ENCODE assay signal across 11 cellular contexts in the genomic region with DNA sequence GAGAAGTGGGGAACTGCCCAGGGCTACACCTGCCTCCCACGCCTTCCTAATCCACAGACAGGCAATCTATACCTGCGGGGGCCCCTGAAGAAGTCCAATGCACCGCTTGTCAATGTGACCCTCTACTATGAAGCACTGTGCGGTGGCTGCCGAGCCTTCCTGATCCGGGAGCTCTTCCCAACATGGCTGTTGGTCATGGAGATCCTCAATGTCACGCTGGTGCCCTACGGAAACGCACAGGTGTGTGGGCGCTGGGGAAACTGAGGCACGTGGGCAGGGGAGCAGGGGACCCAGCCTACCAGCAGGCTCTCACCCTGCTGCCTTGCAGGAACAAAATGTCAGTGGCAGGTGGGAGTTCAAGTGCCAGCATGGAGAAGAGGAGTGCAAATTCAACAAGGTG. TPM values are rescaled to one million over a fixed set of nuclear protein-coding genes. Genes with fewer than 3 reads are reported as not detected.
DNase-seq lines count a peak whose midpoint lies in the region; ATAC-seq, FAIRE-seq and TF ChIP-seq lines count a peak whose summit lies in the region.
"Had no signal": no experiment of that assay in that cellular context is flagged by ENCODE, and none has a peak within 500 bp of the region (broad histone marks: within the 10 kb centered on the region; RNA-seq: fewer than 3 reads in every experiment).

No MANE protein-coding gene starts in this region.

- BruUV-seq in GM12878 (replicated peaks; lab: Mats Ljungman, UMichigan): no TSS peak

- H3K27me3 Mint-ChIP-seq in CD4-positive, alpha-beta T cell: no peaks in the 10 kb centered on the region
- no peaks in the 10 kb centered on the region for H3K27me3 Mint-ChIP-seq in naive B cell

- no peak for FAIRE-seq in GM12878 (lab: Jason Lieb, UNC)

- peak overlapping the region; percentile 83 for H3K9ac ChIP-seq in GM12878 (ENCODE audit: control insufficient read depth, insufficient read depth, low read length)

- TF ChIP-seq CTCF in CD4-positive, alpha-beta T cell (IDR thresholded peaks at IDR 0.05): no peak
- TF ChIP-seq CTCF in HL-60 (IDR thresholded peaks at IDR 0.05; ENCODE audit: insufficient read depth, low read length) (no peak), GM12878 (IDR thresholded peaks at IDR 0.05 in 2 of 3, conservative IDR thresholded peaks at IDR 0.05 in 1 of 3; ENCODE audit: control insufficient read depth in 2 of 3, extremely low read depth in 1 of 3, insufficient read depth in 1 of 3, low read depth in 3 of 3, low read length in 3 of 3) (no peak)

- peaks cover 17 to 19% of the 10 kb centered on the region in 2 experiments; a peak in 3 of 4 replicates for H3K36me3 ChIP-seq in GM12878 (ENCODE audit: control insufficient read depth in 2 of 2, insufficient read depth in 2 of 2, low read length in 1 of 2)

- H3K27ac ChIP-seq in CD4-positive, alpha-beta T cell (ENCODE audit: low read depth, low read length): no peak overlapping the region
- H3K27ac ChIP-seq in HL-60 (replicated peaks): no peak overlapping the region
- peak overlapping the region; percentile 79 for H3K27ac ChIP-seq in GM12878 (ENCODE audit: control insufficient read depth, insufficient read depth)

- H3K36me3 Mint-ChIP-seq in CD4-positive, alpha-beta T cell (ENCODE audit: low read depth): peaks cover 4% of the 10 kb centered on the region
- H3K36me3 Mint-ChIP-seq in naive B cell: peaks cover 4 to 16% of the 10 kb centered on the region in 2 donors

- peak overlapping the region; percentile 58 for H3K4me3 Mint-ChIP-seq in CD4-positive, alpha-beta T cell
- peak overlapping the region; percentile 93 to 99 (median 96) for H3K4me3 Mint-ChIP-seq in naive B cell

- H2AFZ ChIP-seq in GM12878 (ENCODE audit: control insufficient read depth, low read depth, low read length): no peak overlapping the region

- no peaks in the 10 kb centered on the region for H3K9me3 Mint-ChIP-seq in CD4-positive, alpha-beta T cell
- no peaks in the 10 kb centered on the region for H3K9me3 Mint-ChIP-seq in naive B cell
- H3K9me3 Mint-ChIP-seq: nephron had no signal

- H3K9me3 ChIP-seq in CD4-positive, alpha-beta T cell (ENCODE audit: control insufficient read depth, low read length): no peaks in the 10 kb centered on the region
- H3K9me3 ChIP-seq in GM12878 (replicated peaks; ENCODE audit: control insufficient read depth, insufficient read depth, low read length): no peaks in the 10 kb centered on the region; the same call in 2 of the 3 replicates

- peak; percentile 16; the same call in 1 of the 2 replicates for TF ChIP-seq POLR2A in GM12878 (IDR thresholded peaks at IDR 0.05; ENCODE audit: low read depth, low read length)

- H3K79me2 ChIP-seq in GM12878 (ENCODE audit: control insufficient read depth, insufficient read depth, low read length): peaks cover 30% of the 10 kb centered on the region

- H3K4me1 Mint-ChIP-seq in CD4-positive, alpha-beta T cell (ENCODE audit: low read depth): peaks cover 13% of the 10 kb centered on the region
- peaks cover 54 to 89% (median 82%) of the 10 kb centered on the region in 3 donors for H3K4me1 Mint-ChIP-seq in naive B cell
- H3K4me1 Mint-ChIP-seq: nephron had no signal

- SMC1A ChIA-PET in GM12878 (lab: Charles Lee; ENCODE audit: uncharacterized antibody, unreplicated experiment): interaction anchor here (0.9 to 3.4 kb wide), 8 partner anchors 9 to 288 kb away, joined by 3 to 14 read pairs (median 4); partner anchors contain the start of genes MPV17L2 and RAB3A

- peak overlapping the region; percentile 100 for H3K4me2 ChIP-seq in GM12878 (ENCODE audit: control insufficient read depth, insufficient read depth)

- no peak for TF ChIP-seq RAD21 in GM12878 (IDR thresholded peaks at IDR 0.05; ENCODE audit: insufficient read depth, low read depth, low read length)

- no peak for TF ChIP-seq EP300 in GM12878 (IDR thresholded peaks at IDR 0.05; ENCODE audit: borderline replicate concordance in 1 of 2, control insufficient read depth in 1 of 2, low read depth in 2 of 2, low read length in 2 of 2)

- ATAC-seq in CD4-positive, alpha-beta T cell (ENCODE audit: poor library complexity): no peak
- ATAC-seq in GM12878 (no peak), naive B cell (ENCODE audit: low read depth in 2 of 2) (no peak), HG02623 (IDR thresholded peaks at IDR 0.05; ENCODE audit: unreplicated experiment) (no peak)

- H3K27me3 ChIP-seq in CD4-positive, alpha-beta T cell (ENCODE audit: control insufficient read depth, insufficient read depth, low read length): no peaks in the 10 kb centered on the region
- H3K27me3 ChIP-seq in HL-60 (ENCODE audit: insufficient read depth, poor library complexity, severe bottlenecking) (no peaks in the 10 kb centered on the region), GM12878 (replicated peaks in 1 of 2; ENCODE audit: control insufficient read depth in 2 of 2, insufficient read depth in 2 of 2, low read length in 1 of 2) (no peaks in the 10 kb centered on the region)

- in situ Hi-C loops in GM12878 (cut with MboI): no loop called here
- in situ Hi-C loops in KBM-7 (cut with MboI; ENCODE audit: low pct_unique_long_range_greater_than_20kb, low sequenced_read_pairs): no loop called here

- RAD21 ChIA-PET in GM12878 (lab: Charles Lee; ENCODE audit: unreplicated experiment): interaction anchor here (0.5 to 4.5 kb wide), 7 partner anchors 10 to 62 kb away, joined by 3 to 15 read pairs (median 4); partner anchors contain the start of gene RAB3A

- under 1% methylated on average over 11 of the region's 11 CpGs for WGBS in GM12878 (ENCODE audit: insufficient coverage, insufficient replicate concordance, low lambda C conversion rate, missing lambda C conversion rate)

- H3K4me1 ChIP-seq in GM12878 (ENCODE audit: control insufficient read depth, insufficient read depth, low read length): peaks cover 47% of the 10 kb centered on the region

- no peaks in the 10 kb centered on the region for H4K20me1 ChIP-seq in GM12878 (ENCODE audit: control insufficient read depth, insufficient read depth)

- no peak for DNase-seq in CD4-positive, alpha-beta T cell
- DNase-seq in HL-60 (ENCODE audit: low read depth in 1 of 2, low spot score in 1 of 2) (no peak), GM12878 (ENCODE audit: low read depth, low spot score) (no peak), naive B cell (no peak), KBM-7 (no peak), NCI-H82 (lab: John Stamatoyannopoulos, UW) (no peak)
- no peak for DNase-seq in stimulated activated CD4-positive, alpha-beta T cell treated with anti-CD3 and anti-CD28 coated beads, Interleukin-2, amount 100 ng/mL, for 24 hours
- DNase-seq: activated gamma-delta T cell, NCI-H526 treated with DMSO at 0.1 percent for 48 hours had no signal

- POLR2A ChIA-PET in CD4-positive, alpha-beta T cell (lab: Charles Lee): interaction anchor here (1.2 to 1.6 kb wide), 3 partner anchors 17 to 106 kb away, joined by 3 to 14 read pairs (median 5); partner anchors contain the start of genes JUND and MPV17L2
- POLR2A ChIA-PET in GM12878 (lab: Charles Lee): interaction anchor here (1.2 to 4.2 kb wide), 7 partner anchors 12 to 199 kb away, joined by 3 to 31 read pairs (median 4); partner anchors contain the start of genes MPV17L2, PIK3R2 and RAB3A

- intact Hi-C loops in CD4-positive, alpha-beta T cell (cut with DNase I, micrococcal nuclease): no loop called here
- intact Hi-C loops in GM12878 (cut with micrococcal nuclease; ENCODE audit: unreplicated experiment): loop anchor here (5.0 kb wide), 2 partner anchors 78 to 228 kb away; partner anchors contain the start of gene MAST3

- peak overlapping the region; percentile 78 for H3K4me3 ChIP-seq in HL-60 (replicated peaks; ENCODE audit: insufficient read depth, low read length)
- peak overlapping the region; percentile 94 for H3K4me3 ChIP-seq in GM12878

- H3K27ac Mint-ChIP-seq in CD4-positive, alpha-beta T cell: no peak overlapping the region
- peak overlapping the region in 3 of 6 donors; percentile 65 to 100 (median 99) for H3K27ac Mint-ChIP-seq in naive B cell
- H3K27ac Mint-ChIP-seq: nephron had no signal

- CTCF ChIA-PET in CD4-positive, alpha-beta T cell (lab: Charles Lee): interaction anchor here (1.2 kb wide), 1 partner anchor 27 kb away, joined by 4 read pairs; no protein-coding TSS in a partner anchor
- CTCF ChIA-PET in GM12878 (lab: Yijun Ruan, JAX): interaction anchor here (1.0 to 1.2 kb wide), 5 partner anchors 9 to 236 kb away, joined by 3 to 4 read pairs (median 3); no protein-coding TSS in a partner anchor

RNA-seq across cellular contexts. Expression of gene IFI30, which starts 1.4 kb away (rescaled TPM):
- total RNA-seq in CD4-positive, alpha-beta T cell: 10 to 100 TPM; 10.6 to 10.7 TPM
- 168 and 207 TPM in 2 replicates for total RNA-seq in GM12878 (2013; cell fraction: nucleolus; rRNA removed)
- total RNA-seq in GM12878 (2014; rRNA removed) (747 and 845 TPM in 2 replicates), GM12878 (2014; rRNA removed; fragmentation: Illumina TruSeq; extraction: Trizol) (221 and 225 TPM in 2 replicates), GM12878 (2021) (301 and 314 TPM in 2 replicates)
- polyA plus RNA-seq in GM12878 (2011; ENCODE audit: low read depth): 218 TPM
- polyA plus RNA-seq in GM12878 (2011; rRNA removed) (232 and 365 TPM in 2 replicates), GM12878 (2014; fragmentation: Illumina TruSeq; extraction: Trizol) (147 and 257 TPM in 2 replicates), GM12878 (2014; fragmentation: Nextera tagmentation; extraction: Ambion mirVana) (1,000 to 10,000 TPM; 1,054 to 1,112 TPM), GM12878 (2014; rRNA removed) (492 and 678 TPM in 2 replicates), GM12878 (2016; fragmentation: Nextera tagmentation; extraction: Ambion mirVana) (100 to 1,000 TPM; 445 to 456 TPM), naive B cell (ENCODE audit: low read depth in 6 of 6) (100 to 1,000 TPM; 107 to 293 (median 206) TPM)
- polyA plus RNA-seq in GM12878 (2011; cell fraction: cytosol; rRNA removed): 606 and 650 TPM in 2 replicates
- 189 and 350 TPM in 2 replicates for polyA plus RNA-seq in GM12878 (2011; cell fraction: nucleus; rRNA removed)
- 260 and 337 TPM in 2 replicates for polyA plus RNA-seq in GM12878 (2012)
- 327 and 421 TPM in 2 replicates for polyA minus RNA-seq in GM12878 (2011; rRNA and poly(A)+ RNA removed)
- 126 and 162 TPM in 2 replicates for polyA minus RNA-seq in GM12878 (2011; cell fraction: cytosol; rRNA and poly(A)+ RNA removed)
- polyA minus RNA-seq in GM12878 (2011; cell fraction: nucleus; rRNA and poly(A)+ RNA removed): 67.9 and 87.0 TPM in 2 replicates

RNA-seq across cellular contexts. Expression of gene MPV17L2, which starts 18.0 kb away (rescaled TPM):
- 1 to 10 TPM; 2.8 to 3.9 TPM for total RNA-seq in CD4-positive, alpha-beta T cell
- 3.3 and 7.4 TPM in 2 replicates for total RNA-seq in GM12878 (2013; cell fraction: nucleolus; rRNA removed)
- 26.7 and 32.0 TPM in 2 replicates for total RNA-seq in GM12878 (2014; rRNA removed)
- 13.6 and 15.4 TPM in 2 replicates for total RNA-seq in GM12878 (2014; rRNA removed; fragmentation: Illumina TruSeq; extraction: Trizol)
- total RNA-seq in GM12878 (2021): 17.9 and 19.9 TPM in 2 replicates
- 3.9 TPM for polyA plus RNA-seq in GM12878 (2011; ENCODE audit: low read depth)
- polyA plus RNA-seq in GM12878 (2011; rRNA removed): 7.1 and 17.1 TPM in 2 replicates
- polyA plus RNA-seq in GM12878 (2011; cell fraction: cytosol; rRNA removed): 23.4 and 34.7 TPM in 2 replicates
- polyA plus RNA-seq in GM12878 (2011; cell fraction: nucleus; rRNA removed): 12.4 and 16.0 TPM in 2 replicates
- 8.3 and 8.4 TPM in 2 replicates for polyA plus RNA-seq in GM12878 (2012)
- 10.4 and 25.9 TPM in 2 replicates for polyA plus RNA-seq in GM12878 (2014; fragmentation: Illumina TruSeq; extraction: Trizol)
- 1 to 10 TPM; 5.1 to 7.7 TPM for polyA plus RNA-seq in GM12878 (2014; fragmentation: Nextera tagmentation; extraction: Ambion mirVana)
- polyA plus RNA-seq in GM12878 (2014; rRNA removed): 39.4 and 44.5 TPM in 2 replicates
- 10 to 100 TPM; 46.2 to 57.2 TPM for polyA plus RNA-seq in GM12878 (2016; fragmentation: Nextera tagmentation; extraction: Ambion mirVana)
- 16.2 and 19.9 TPM in 2 replicates for polyA minus RNA-seq in GM12878 (2011; rRNA and poly(A)+ RNA removed)
- polyA minus RNA-seq in GM12878 (2011; cell fraction: cytosol; rRNA and poly(A)+ RNA removed): 6.1 and 7.6 TPM in 2 replicates
- 2.9 and 7.6 TPM in 2 replicates for polyA minus RNA-seq in GM12878 (2011; cell fraction: nucleus; rRNA and poly(A)+ RNA removed)
- 10 to 100 TPM in 3 of 6 donors, 1 to 10 TPM in 3; 1.8 to 12.0 (median 10.2) TPM for polyA plus RNA-seq in naive B cell (ENCODE audit: low read depth in 6 of 6)

RNA-seq across cellular contexts. Expression of gene PIK3R2, which starts 22.0 kb away (rescaled TPM):
- 1 to 10 TPM; 4.6 to 5.6 TPM for total RNA-seq in CD4-positive, alpha-beta T cell
- total RNA-seq in GM12878 (2013; cell fraction: nucleolus; rRNA removed): 11.5 and 13.9 TPM in 2 replicates
- total RNA-seq in GM12878 (2014; rRNA removed) (6.3 and 8.0 TPM in 2 replicates), GM12878 (2014; rRNA removed; fragmentation: Illumina TruSeq; extraction: Trizol) (1.9 and 3.9 TPM in 2 replicates), GM12878 (2021) (22.6 and 23.3 TPM in 2 replicates)
- polyA plus RNA-seq in GM12878 (2011; ENCODE audit: low read depth): 4.0 TPM
- polyA plus RNA-seq in GM12878 (2011; rRNA removed) (2.9 and 6.4 TPM in 2 replicates), GM12878 (2014; fragmentation: Illumina TruSeq; extraction: Trizol) (0.73 and 3.4 TPM in 2 replicates), GM12878 (2014; fragmentation: Nextera tagmentation; extraction: Ambion mirVana) (under 1 TPM; 0.26 to 0.75 TPM), GM12878 (2014; rRNA removed) (5.2 and 5.8 TPM in 2 replicates), GM12878 (2016; fragmentation: Nextera tagmentation; extraction: Ambion mirVana) (1 to 10 TPM; 1.1 TPM), naive B cell (ENCODE audit: low read depth in 6 of 6) (1 to 10 TPM; 1.2 to 5.7 (median 2.3) TPM)
- polyA plus RNA-seq in GM12878 (2011; cell fraction: cytosol; rRNA removed): 5.3 and 6.3 TPM in 2 replicates
- polyA plus RNA-seq in GM12878 (2011; cell fraction: nucleus; rRNA removed): 10.3 and 15.7 TPM in 2 replicates
- polyA plus RNA-seq in GM12878 (2012): 6.4 and 8.5 TPM in 2 replicates
- 6.4 and 9.5 TPM in 2 replicates for polyA minus RNA-seq in GM12878 (2011; rRNA and poly(A)+ RNA removed)
- polyA minus RNA-seq in GM12878 (2011; cell fraction: cytosol; rRNA and poly(A)+ RNA removed): 2.9 and 8.8 TPM in 2 replicates
- 2.1 and 3.8 TPM in 2 replicates for polyA minus RNA-seq in GM12878 (2011; cell fraction: nucleus; rRNA and poly(A)+ RNA removed)

RNA-seq across cellular contexts. Expression of gene RAB3A, which starts 28.9 kb away (rescaled TPM):
- 10 to 100 TPM; 28.9 to 31.2 TPM for total RNA-seq in CD4-positive, alpha-beta T cell
- total RNA-seq in GM12878 (2013; cell fraction: nucleolus; rRNA removed): 9.4 and 18.2 TPM in 2 replicates
- total RNA-seq in GM12878 (2014; rRNA removed) (0.98 and 1.2 TPM in 2 replicates), GM12878 (2014; rRNA removed; fragmentation: Illumina TruSeq; extraction: Trizol) (0.51 and 0.67 TPM in 2 replicates), GM12878 (2021) (2.9 and 3.5 TPM in 2 replicates)
- polyA plus RNA-seq in GM12878 (2011; ENCODE audit: low read depth): 0.73 TPM
- polyA plus RNA-seq in GM12878 (2011; rRNA removed) (1.3 and 2.8 TPM in 2 replicates), GM12878 (2014; fragmentation: Illumina TruSeq; extraction: Trizol) (0.54 and 1.1 TPM in 2 replicates), GM12878 (2014; fragmentation: Nextera tagmentation; extraction: Ambion mirVana) (under 1 TPM in 1 of 2 experiments, not detected in 1; 0.07 TPM), GM12878 (2014; rRNA removed) (1.0 and 2.5 TPM in 2 replicates), GM12878 (2016; fragmentation: Nextera tagmentation; extraction: Ambion mirVana) (1 to 10 TPM; 1.6 to 2.0 TPM), naive B cell (ENCODE audit: low read depth in 6 of 6) (1 to 10 TPM in 3 of 6 donors, under 1 TPM in 3; 0.21 to 2.8 (median 0.80) TPM)
- polyA plus RNA-seq in GM12878 (2011; cell fraction: cytosol; rRNA removed): 3.9 and 4.9 TPM in 2 replicates
- 9.4 and 10.2 TPM in 2 replicates for polyA plus RNA-seq in GM12878 (2011; cell fraction: nucleus; rRNA removed)
- polyA plus RNA-seq in GM12878 (2012): 1.5 and 3.5 TPM in 2 replicates
- 13.7 and 23.1 TPM in 2 replicates for polyA minus RNA-seq in GM12878 (2011; rRNA and poly(A)+ RNA removed)
- polyA minus RNA-seq in GM12878 (2011; cell fraction: cytosol; rRNA and poly(A)+ RNA removed): 3.7 and 6.1 TPM in 2 replicates
- polyA minus RNA-seq in GM12878 (2011; cell fraction: nucleus; rRNA and poly(A)+ RNA removed): 8.9 and 16.6 TPM in 2 replicates

RNA-seq across cellular contexts. Expression of gene PDE4C, which starts 51.3 kb away (rescaled TPM):
- total RNA-seq in CD4-positive, alpha-beta T cell: not detected
- total RNA-seq in GM12878 (2013; cell fraction: nucleolus; rRNA removed): 2.5 and 3.7 TPM in 2 replicates
- total RNA-seq in GM12878 (2014; rRNA removed): 0.28 and 1.1 TPM in 2 replicates
- 0.14 and 0.40 TPM in 2 replicates for total RNA-seq in GM12878 (2014; rRNA removed; fragmentation: Illumina TruSeq; extraction: Trizol)
- total RNA-seq in GM12878 (2021): 0.27 and 0.67 TPM in 2 replicates
- 0.26 TPM for polyA plus RNA-seq in GM12878 (2011; ENCODE audit: low read depth)
- 0.19 and 0.43 TPM in 2 replicates for polyA plus RNA-seq in GM12878 (2011; rRNA removed)
- polyA plus RNA-seq in GM12878 (2011; cell fraction: cytosol; rRNA removed): 0.25 and 0.42 TPM in 2 replicates
- polyA plus RNA-seq in GM12878 (2011; cell fraction: nucleus; rRNA removed): 1.5 and 2.3 TPM in 2 replicates
- polyA plus RNA-seq in GM12878 (2012): 0.43 and 0.52 TPM in 2 replicates
- 0.15 TPM in 1 of 2 replicates, not detected in the other for polyA plus RNA-seq in GM12878 (2014; fragmentation: Illumina TruSeq; extraction: Trizol)
- under 1 TPM; 0.08 to 0.13 TPM for polyA plus RNA-seq in GM12878 (2014; fragmentation: Nextera tagmentation; extraction: Ambion mirVana)
- polyA plus RNA-seq in GM12878 (2014; rRNA removed): 0.27 and 0.73 TPM in 2 replicates
- polyA plus RNA-seq in GM12878 (2016; fragmentation: Nextera tagmentation; extraction: Ambion mirVana): under 1 TPM; 0.13 to 0.47 TPM
- 0.41 TPM in 1 of 2 replicates, not detected in the other for polyA minus RNA-seq in GM12878 (2011; rRNA and poly(A)+ RNA removed)
- not detected in 2 replicates for polyA minus RNA-seq in GM12878 (2011; cell fraction: cytosol; rRNA and poly(A)+ RNA removed)
- 0.48 and 1.3 TPM in 2 replicates for polyA minus RNA-seq in GM12878 (2011; cell fraction: nucleus; rRNA and poly(A)+ RNA removed)
- polyA plus RNA-seq in naive B cell (ENCODE audit: low read depth in 6 of 6): not detected

Comparison
In these comparisons a context has a peak if more than half of its experiments do, and no peak if none do; other contexts are left out.
1. RNA of gene IFI30, which starts 1.4 kb away (total RNA-seq): 168 to 845 TPM in GM12878; 10.6 to 10.7 TPM in CD4-positive, alpha-beta T cell; every median in the first group is over 10 times any median in the second.